Comparison of ENCODE assay signal across 2 cellular contexts in the genomic region with DNA sequence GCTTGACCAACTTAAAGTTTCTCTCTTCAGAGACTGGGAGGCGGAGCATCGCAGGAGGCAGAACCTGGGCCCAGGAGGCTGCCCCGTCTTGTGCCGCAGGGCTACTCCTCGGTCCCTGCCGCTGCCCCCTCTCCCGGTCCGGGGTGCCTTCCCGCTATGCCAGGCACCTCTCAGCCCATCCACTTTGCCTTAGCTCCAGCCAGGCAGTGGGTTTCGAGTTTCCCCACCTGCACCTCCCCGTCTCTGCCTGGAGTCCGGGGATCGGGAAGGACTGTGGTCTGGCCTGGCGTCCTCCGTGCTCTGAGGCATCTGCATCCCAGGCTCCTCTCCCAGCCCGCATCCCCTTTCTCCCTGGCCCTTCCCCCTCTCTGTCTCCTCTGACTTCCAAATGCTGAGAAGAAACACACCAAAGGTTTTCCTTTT.
TF ChIP-seq lines count a peak whose summit lies in the region.

No MANE protein-coding gene starts in this region.

TF ChIP-seq in HCT116, 20 proteins besides CTCF, POLR2A, EP300 and RAD21:
- TF ChIP-seq YY1 (IDR thresholded peaks at IDR 0.05; ENCODE audit: extremely low read depth, insufficient replicate concordance, low read depth, low read length) (no peak), TCF7L2 (IDR thresholded peaks at IDR 0.05; ENCODE audit: borderline replicate concordance, extremely low read depth, insufficient read depth, insufficient read length) (no peak), JUND (IDR thresholded peaks at IDR 0.05) (no peak), EGR1 (IDR thresholded peaks at IDR 0.05; ENCODE audit: low read depth) (no peak), ZFX (IDR thresholded peaks at IDR 0.05) (no peak), SIN3A (IDR thresholded peaks at IDR 0.05; ENCODE audit: low read depth) (no peak), ZBTB33 (IDR thresholded peaks at IDR 0.05; ENCODE audit: extremely low read depth, insufficient replicate concordance, low read length) (no peak)

TF ChIP-seq in H1, 55 proteins besides CTCF, POLR2A, EP300 and RAD21:
- TF ChIP-seq SP4 (IDR thresholded peaks at IDR 0.05; ENCODE audit: low read length) (no peak), CHD1 (IDR thresholded peaks at IDR 0.05; ENCODE audit: low read depth, low read length) (no peak), MAFK (IDR thresholded peaks at IDR 0.05; ENCODE audit: low read depth, low read length) (no peak), KDM1A (IDR thresholded peaks at IDR 0.05; ENCODE audit: borderline replicate concordance, low read length) (no peak), KDM5A (IDR thresholded peaks at IDR 0.05; ENCODE audit: low read length) (no peak), ASH2L (IDR thresholded peaks at IDR 0.05; ENCODE audit: low read length) (no peak), CHD2 (IDR thresholded peaks at IDR 0.05; ENCODE audit: low read length) (no peak), GTF2F1 (IDR thresholded peaks at IDR 0.05; ENCODE audit: borderline replicate concordance, low read depth, low read length) (no peak)
